Comparison of ENCODE assay signal across 7 cellular contexts in genomic region chr7:18440934-18441333, GRCh38.
"Had no signal": no experiment of that assay in that cellular context is flagged by ENCODE, and none has a peak within 500 bp of the region (broad histone marks: within the 10 kb centered on the region; RNA-seq: fewer than 3 reads in every experiment).

No MANE protein-coding gene starts in this region.

- FAIRE-seq: HepG2 had no signal

- H3K4me3 ChIP-seq: GM23248 had no signal

- DNase-seq: GM23248, GOT3, H9, HCEC 1CT, KBM-7 had no signal

- ATAC-seq: HepG2 had no signal

- H3K9ac ChIP-seq: GM23248 had no signal

- H2AFZ ChIP-seq: GM23248 had no signal

- H3K27ac ChIP-seq: GM23248, HL-60 had no signal
